In the genomic region with DNA sequence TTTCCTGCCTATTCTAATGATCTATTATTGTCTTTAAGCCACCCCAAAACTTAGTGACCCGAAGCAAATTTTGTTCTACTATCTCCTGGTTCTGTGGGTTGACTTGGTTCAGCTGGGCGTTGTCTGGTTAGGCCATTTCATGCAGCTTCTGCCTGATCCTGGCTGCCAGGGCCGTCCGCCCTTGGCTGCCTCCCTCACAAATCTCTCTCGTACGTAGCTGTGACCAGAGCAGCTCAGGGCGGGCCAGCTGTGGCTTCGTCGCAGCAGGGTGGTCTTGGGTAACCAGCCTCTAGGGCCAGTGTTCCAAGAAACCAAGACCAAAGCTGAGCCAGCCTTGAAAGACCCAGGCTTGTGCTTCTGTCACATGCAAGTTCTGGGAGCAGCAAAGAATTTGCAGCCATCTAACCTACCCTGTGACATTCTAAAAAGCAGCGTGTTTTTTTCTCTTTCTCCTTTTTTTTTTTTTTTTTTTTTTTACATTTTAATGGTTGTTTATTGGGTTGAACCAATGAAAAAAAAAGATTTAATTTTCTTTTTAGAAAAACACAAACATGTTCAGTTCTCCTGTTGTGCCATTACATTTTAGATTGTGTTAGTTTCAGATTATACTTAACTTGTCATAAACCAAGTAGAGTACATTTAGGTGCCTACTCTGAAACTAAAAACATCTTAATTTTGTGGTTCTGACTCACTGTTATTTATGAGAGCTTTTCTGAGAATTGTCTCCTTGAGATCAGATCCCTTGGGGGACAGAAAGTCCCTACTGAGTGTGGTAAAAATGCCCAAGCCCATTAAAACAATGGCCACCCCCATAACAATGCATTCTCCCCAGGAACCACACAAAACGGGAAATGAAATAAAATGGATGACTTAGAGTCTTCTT, we compare ENCODE assay signal across 1 cellular context.
TF ChIP-seq lines count a peak whose summit lies in the region.

No MANE protein-coding gene starts in this region.

TF ChIP-seq in K562, 482 proteins besides CTCF, POLR2A, EP300 and RAD21 (continued from another document and continues in another):
- TF ChIP-seq TEAD4 (IDR thresholded peaks at IDR 0.05; ENCODE audit: low read length) (no peak), TEAD4 (CRISPR knock-in tag; IDR thresholded peaks at IDR 0.05; ENCODE audit: borderline replicate concordance) (no peak), HSF4 (CRISPR knock-in tag; IDR thresholded peaks at IDR 0.05; ENCODE audit: borderline replicate concordance) (no peak), RFX1 (IDR thresholded peaks at IDR 0.05) (no peak), SREBF2 (CRISPR knock-in tag; IDR thresholded peaks at IDR 0.05) (no peak), TARDBP (IDR thresholded peaks at IDR 0.05) (no peak; the same call in 1 of the 2 replicates), NFYB (IDR thresholded peaks at IDR 0.05; ENCODE audit: extremely low read depth, insufficient read length) (no peak), HNRNPLL (IDR thresholded peaks at IDR 0.05; ENCODE audit: low read depth, low read length, poor library complexity, severe bottlenecking) (no peak), FIP1L1 (IDR thresholded peaks at IDR 0.05; ENCODE audit: low read depth, low read length, poor library complexity, severe bottlenecking) (no peak), ESRRB (CRISPR knock-in tag; IDR thresholded peaks at IDR 0.05; ENCODE audit: borderline replicate concordance) (no peak), RBM17 (IDR thresholded peaks at IDR 0.05; ENCODE audit: borderline replicate concordance, low read depth, low read length) (no peak), HMG20A (CRISPR knock-in tag; conservative IDR thresholded peaks at IDR 0.05) (no peak), ZNF217 (CRISPR knock-in tag; IDR thresholded peaks at IDR 0.05) (no peak), MXD1 (CRISPR knock-in tag; IDR thresholded peaks at IDR 0.05; ENCODE audit: borderline replicate concordance, poor library complexity, severe bottlenecking) (no peak), ZNF584 (CRISPR knock-in tag; IDR thresholded peaks at IDR 0.05; ENCODE audit: low read depth) (no peak), NCOA6 (IDR thresholded peaks at IDR 0.05) (no peak), MIER1 (IDR thresholded peaks at IDR 0.05; ENCODE audit: low read depth) (no peak), CHD7 (IDR thresholded peaks at IDR 0.05; ENCODE audit: low read depth, low read length) (no peak), NFE2L1 (tag; IDR thresholded peaks at IDR 0.05; ENCODE audit: borderline replicate concordance, low read depth) (no peak), HINFP (tag; conservative IDR thresholded peaks at IDR 0.05; ENCODE audit: low read depth) (no peak), NRF1 (conservative IDR thresholded peaks at IDR 0.05 in 1 of 2, IDR thresholded peaks at IDR 0.05 in 1 of 2) (0 out of 4 replicates have a peak, but pooled peaks of 1 of the 2 experiments have one; percentile 17), MYNN (IDR thresholded peaks at IDR 0.05) (no peak), MYNN (CRISPR knock-in tag; IDR thresholded peaks at IDR 0.05) (no peak), HNRNPK (IDR thresholded peaks at IDR 0.05; ENCODE audit: low read depth, low read length, poor library complexity, severe bottlenecking) (no peak), CHD1 (IDR thresholded peaks at IDR 0.05; ENCODE audit: low read length) (no peak), BACH1 (tag; IDR thresholded peaks at IDR 0.05) (no peak), PBX2 (CRISPR knock-in tag; IDR thresholded peaks at IDR 0.05; ENCODE audit: low read depth) (no peak), PBX2 (tag; conservative IDR thresholded peaks at IDR 0.05; ENCODE audit: low read depth) (no peak), CREBBP (IDR thresholded peaks at IDR 0.05; ENCODE audit: low read depth, low read length) (no peak)
- TF ChIP-seq, protein P1, sequence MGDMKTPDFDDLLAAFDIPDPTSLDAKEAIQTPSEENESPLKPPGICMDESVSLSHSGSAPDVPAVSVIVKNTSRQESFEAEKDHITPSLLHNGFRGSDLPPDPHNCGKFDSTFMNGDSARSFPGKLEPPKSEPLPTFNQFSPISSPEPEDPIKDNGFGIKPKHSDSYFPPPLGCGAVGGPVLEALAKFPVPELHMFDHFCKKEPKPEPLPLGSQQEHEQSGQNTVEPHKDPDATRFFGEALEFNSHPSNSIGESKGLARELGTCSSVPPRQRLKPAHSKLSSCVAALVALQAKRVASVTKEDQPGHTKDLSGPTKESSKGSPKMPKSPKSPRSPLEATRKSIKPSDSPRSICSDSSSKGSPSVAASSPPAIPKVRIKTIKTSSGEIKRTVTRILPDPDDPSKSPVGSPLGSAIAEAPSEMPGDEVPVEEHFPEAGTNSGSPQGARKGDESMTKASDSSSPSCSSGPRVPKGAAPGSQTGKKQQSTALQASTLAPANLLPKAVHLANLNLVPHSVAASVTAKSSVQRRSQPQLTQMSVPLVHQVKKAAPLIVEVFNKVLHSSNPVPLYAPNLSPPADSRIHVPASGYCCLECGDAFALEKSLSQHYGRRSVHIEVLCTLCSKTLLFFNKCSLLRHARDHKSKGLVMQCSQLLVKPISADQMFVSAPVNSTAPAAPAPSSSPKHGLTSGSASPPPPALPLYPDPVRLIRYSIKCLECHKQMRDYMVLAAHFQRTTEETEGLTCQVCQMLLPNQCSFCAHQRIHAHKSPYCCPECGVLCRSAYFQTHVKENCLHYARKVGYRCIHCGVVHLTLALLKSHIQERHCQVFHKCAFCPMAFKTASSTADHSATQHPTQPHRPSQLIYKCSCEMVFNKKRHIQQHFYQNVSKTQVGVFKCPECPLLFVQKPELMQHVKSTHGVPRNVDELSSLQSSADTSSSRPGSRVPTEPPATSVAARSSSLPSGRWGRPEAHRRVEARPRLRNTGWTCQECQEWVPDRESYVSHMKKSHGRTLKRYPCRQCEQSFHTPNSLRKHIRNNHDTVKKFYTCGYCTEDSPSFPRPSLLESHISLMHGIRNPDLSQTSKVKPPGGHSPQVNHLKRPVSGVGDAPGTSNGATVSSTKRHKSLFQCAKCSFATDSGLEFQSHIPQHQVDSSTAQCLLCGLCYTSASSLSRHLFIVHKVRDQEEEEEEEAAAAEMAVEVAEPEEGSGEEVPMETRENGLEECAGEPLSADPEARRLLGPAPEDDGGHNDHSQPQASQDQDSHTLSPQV (IDR thresholded peaks at IDR 0.05), result peak; percentile 81
- TF ChIP-seq, protein P2, sequence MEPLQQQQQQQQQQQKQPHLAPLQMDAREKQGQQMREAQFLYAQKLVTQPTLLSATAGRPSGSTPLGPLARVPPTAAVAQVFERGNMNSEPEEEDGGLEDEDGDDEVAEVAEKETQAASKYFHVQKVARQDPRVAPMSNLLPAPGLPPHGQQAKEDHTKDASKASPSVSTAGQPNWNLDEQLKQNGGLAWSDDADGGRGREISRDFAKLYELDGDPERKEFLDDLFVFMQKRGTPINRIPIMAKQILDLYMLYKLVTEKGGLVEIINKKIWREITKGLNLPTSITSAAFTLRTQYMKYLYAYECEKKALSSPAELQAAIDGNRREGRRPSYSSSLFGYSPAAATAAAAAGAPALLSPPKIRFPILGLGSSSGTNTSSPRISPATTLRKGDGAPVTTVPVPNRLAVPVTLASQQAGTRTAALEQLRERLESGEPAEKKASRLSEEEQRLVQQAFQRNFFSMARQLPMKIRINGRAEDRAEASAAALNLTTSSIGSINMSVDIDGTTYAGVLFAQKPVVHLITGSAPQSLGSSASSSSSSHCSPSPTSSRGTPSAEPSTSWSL (CRISPR knock-in tag; IDR thresholded peaks at IDR 0.05; ENCODE audit: borderline replicate concordance), result no peak
